2 cellular contexts compared by ENCODE assay signal in the genomic region with DNA sequence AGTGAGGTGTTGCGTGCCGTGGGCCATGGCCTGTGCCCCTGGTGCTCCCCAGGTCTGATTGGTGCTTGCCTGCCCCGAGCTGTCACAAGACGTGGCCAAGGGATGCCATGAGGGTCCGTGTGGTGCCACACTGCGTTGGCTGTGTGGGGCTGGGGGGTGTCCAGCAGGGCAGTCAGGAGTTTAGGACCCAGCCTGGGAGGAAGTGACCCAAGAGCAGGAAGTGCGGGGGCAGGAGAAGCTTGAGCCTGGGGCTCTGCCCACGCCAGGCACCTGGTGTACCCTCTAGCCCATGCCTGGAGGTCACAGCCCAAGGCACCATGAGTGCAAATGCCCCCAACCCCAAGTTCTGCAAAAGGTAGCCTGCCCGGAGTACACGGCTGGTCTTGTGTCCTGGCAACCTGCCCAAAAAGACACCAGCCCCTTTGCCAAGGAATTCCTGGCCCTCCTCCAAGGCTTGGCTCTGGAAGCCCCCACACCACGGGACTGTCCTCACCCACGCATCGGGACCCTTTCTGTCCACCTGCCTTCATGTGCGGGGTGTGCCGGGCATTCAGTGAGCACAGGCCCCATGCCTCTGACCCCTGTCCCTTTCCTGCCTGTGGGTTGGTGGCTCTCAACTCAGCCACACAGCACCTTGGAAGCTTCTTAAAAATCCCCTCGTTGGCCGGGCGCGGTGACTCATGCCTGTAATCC.
TF ChIP-seq lines count a peak whose summit lies in the region.

No MANE protein-coding gene starts in this region.

TF ChIP-seq in GM23338, 12 proteins besides CTCF, POLR2A, EP300 and RAD21 (continued from another document):
- TF ChIP-seq ZNF462 (CRISPR knock-in tag; IDR thresholded peaks at IDR 0.05) = no peak
- TF ChIP-seq CREB1 (CRISPR knock-in tag; IDR thresholded peaks at IDR 0.05; ENCODE audit: low read depth) = no peak
- TF ChIP-seq ZNF114 (CRISPR knock-in tag; IDR thresholded peaks at IDR 0.05) = no peak
- TF ChIP-seq, protein P1, sequence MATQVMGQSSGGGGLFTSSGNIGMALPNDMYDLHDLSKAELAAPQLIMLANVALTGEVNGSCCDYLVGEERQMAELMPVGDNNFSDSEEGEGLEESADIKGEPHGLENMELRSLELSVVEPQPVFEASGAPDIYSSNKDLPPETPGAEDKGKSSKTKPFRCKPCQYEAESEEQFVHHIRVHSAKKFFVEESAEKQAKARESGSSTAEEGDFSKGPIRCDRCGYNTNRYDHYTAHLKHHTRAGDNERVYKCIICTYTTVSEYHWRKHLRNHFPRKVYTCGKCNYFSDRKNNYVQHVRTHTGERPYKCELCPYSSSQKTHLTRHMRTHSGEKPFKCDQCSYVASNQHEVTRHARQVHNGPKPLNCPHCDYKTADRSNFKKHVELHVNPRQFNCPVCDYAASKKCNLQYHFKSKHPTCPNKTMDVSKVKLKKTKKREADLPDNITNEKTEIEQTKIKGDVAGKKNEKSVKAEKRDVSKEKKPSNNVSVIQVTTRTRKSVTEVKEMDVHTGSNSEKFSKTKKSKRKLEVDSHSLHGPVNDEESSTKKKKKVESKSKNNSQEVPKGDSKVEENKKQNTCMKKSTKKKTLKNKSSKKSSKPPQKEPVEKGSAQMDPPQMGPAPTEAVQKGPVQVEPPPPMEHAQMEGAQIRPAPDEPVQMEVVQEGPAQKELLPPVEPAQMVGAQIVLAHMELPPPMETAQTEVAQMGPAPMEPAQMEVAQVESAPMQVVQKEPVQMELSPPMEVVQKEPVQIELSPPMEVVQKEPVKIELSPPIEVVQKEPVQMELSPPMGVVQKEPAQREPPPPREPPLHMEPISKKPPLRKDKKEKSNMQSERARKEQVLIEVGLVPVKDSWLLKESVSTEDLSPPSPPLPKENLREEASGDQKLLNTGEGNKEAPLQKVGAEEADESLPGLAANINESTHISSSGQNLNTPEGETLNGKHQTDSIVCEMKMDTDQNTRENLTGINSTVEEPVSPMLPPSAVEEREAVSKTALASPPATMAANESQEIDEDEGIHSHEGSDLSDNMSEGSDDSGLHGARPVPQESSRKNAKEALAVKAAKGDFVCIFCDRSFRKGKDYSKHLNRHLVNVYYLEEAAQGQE (IDR thresholded peaks at IDR 0.05; ENCODE audit: unreplicated experiment) = no peak
- no peak for TF ChIP-seq POLR2AphosphoS5 (IDR thresholded peaks at IDR 0.05; ENCODE audit: low read depth)

TF ChIP-seq in WTC11, 78 proteins besides CTCF, POLR2A, EP300 and RAD21 (continued from another document):
- TF ChIP-seq, protein P2, sequence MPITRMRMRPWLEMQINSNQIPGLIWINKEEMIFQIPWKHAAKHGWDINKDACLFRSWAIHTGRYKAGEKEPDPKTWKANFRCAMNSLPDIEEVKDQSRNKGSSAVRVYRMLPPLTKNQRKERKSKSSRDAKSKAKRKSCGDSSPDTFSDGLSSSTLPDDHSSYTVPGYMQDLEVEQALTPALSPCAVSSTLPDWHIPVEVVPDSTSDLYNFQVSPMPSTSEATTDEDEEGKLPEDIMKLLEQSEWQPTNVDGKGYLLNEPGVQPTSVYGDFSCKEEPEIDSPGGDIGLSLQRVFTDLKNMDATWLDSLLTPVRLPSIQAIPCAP (CRISPR knock-in tag; IDR thresholded peaks at IDR 0.05) = no peak
- no peak for TF ChIP-seq E2F1 (CRISPR knock-in tag; IDR thresholded peaks at IDR 0.05)
- TF ChIP-seq ZNF219 (CRISPR knock-in tag; IDR thresholded peaks at IDR 0.05; ENCODE audit: borderline replicate concordance) = no peak
- no peak for TF ChIP-seq MXD4 (CRISPR knock-in tag; IDR thresholded peaks at IDR 0.05; ENCODE audit: borderline replicate concordance)
- no peak for TF ChIP-seq ZNF263 (CRISPR knock-in tag; IDR thresholded peaks at IDR 0.05; ENCODE audit: low read depth)
- TF ChIP-seq NR3C1 (CRISPR knock-in tag; conservative IDR thresholded peaks at IDR 0.05; ENCODE audit: low read depth) = no peak
